In genomic region chr1:166032163-166032562, GRCh38 we compare ENCODE assay signal across 17 cellular contexts.
DNase-seq lines count a peak whose midpoint lies in the region; ATAC-seq and TF ChIP-seq lines count a peak whose summit lies in the region.
"Had no signal": no experiment of that assay in that cellular context is flagged by ENCODE, and none has a peak within 500 bp of the region (broad histone marks: within the 10 kb centered on the region; RNA-seq: fewer than 3 reads in every experiment).

No MANE protein-coding gene starts in this region.

- intact Hi-C loops in body of pancreas (cut with DNase I), result no loop called here

- H3K4me2 ChIP-seq in mesendoderm (ENCODE audit: low read length), result no peak overlapping the region
- H3K4me2 ChIP-seq: A549, BLaER1 had no signal

- H2AK5ac ChIP-seq in mesendoderm (ENCODE audit: low read length), result no peak overlapping the region

- no peak overlapping the region for H4K8ac ChIP-seq in mesendoderm (ENCODE audit: low read depth, low read length)

- DNase-seq in NCI-H1092 treated with DMSO at 0.1 percent for 48 hours (lab: John Stamatoyannopoulos, UW) (peak; percentile 62), NCI-H1092 (lab: John Stamatoyannopoulos, UW) (no peak), NCI-H1048 (lab: John Stamatoyannopoulos, UW) (peak; percentile 50), body of pancreas (peak in 2 of 4 donors; percentile 16 to 24), mesendoderm (no peak), DMS 273 treated with DMSO at 0.1 percent for 48 hours (lab: John Stamatoyannopoulos, UW) (no peak), right atrium auricular region (ENCODE audit: low spot score) (no peak), ACHN (no peak)
- DNase-seq: CD8-positive, alpha-beta T cell; DND-41; EL; HCEC 1CT had no signal

- no peaks in the 10 kb centered on the region for H3K79me1 ChIP-seq in mesendoderm (ENCODE audit: low read length)

- TF ChIP-seq CTCF in body of pancreas (IDR thresholded peaks at IDR 0.05) (no peak), right atrium auricular region (IDR thresholded peaks at IDR 0.05) (no peak)

- no peak overlapping the region for H4K5ac ChIP-seq in mesendoderm (ENCODE audit: low read length)

- H3K27ac ChIP-seq in body of pancreas (peak overlapping the region in 3 of 4 donors; percentile 35 to 54 (median 53)), mesendoderm (ENCODE audit: low read depth, low read length) (no peak overlapping the region), right atrium auricular region (no peak overlapping the region)
- H3K27ac ChIP-seq: 22Rv1, A549, BLaER1 had no signal

- WGBS in body of pancreas, 2 donors, result 67 to 69% methylated on average over 1 of the region's 1 CpG
- WGBS in mesendoderm (ENCODE audit: extremely low coverage, insufficient coverage, low lambda C conversion rate), result no CpG with 5 or more reads among the region's 1 CpG

- H2BK5ac ChIP-seq in mesendoderm (ENCODE audit: low read length), result no peak overlapping the region

- no peaks in the 10 kb centered on the region for H3K79me2 ChIP-seq in mesendoderm (ENCODE audit: control insufficient read depth, insufficient read depth, low read length)

- in situ Hi-C loops in ACHN (cut with HindIII; ENCODE audit: low pct_ligation_motif_present, low pct_unique_long_range_greater_than_20kb, low sequenced_read_pairs), result no loop called here

- H3K23ac ChIP-seq in mesendoderm (ENCODE audit: low read length), result no peak overlapping the region

- H3K36me3 ChIP-seq in body of pancreas (replicated peaks in 1 of 2; ENCODE audit: insufficient read depth in 1 of 2, low read depth in 2 of 2), result no peaks in the 10 kb centered on the region
- H3K36me3 ChIP-seq in mesendoderm (ENCODE audit: control insufficient read depth, insufficient read depth, low read length), result no peaks in the 10 kb centered on the region
- H3K36me3 ChIP-seq in right atrium auricular region, result no peaks in the 10 kb centered on the region
- H3K36me3 ChIP-seq: BLaER1 had no signal

- H3K18ac ChIP-seq in mesendoderm (ENCODE audit: low read length), result no peak overlapping the region

- no peaks in the 10 kb centered on the region for H3K9me3 ChIP-seq in body of pancreas
- no peaks in the 10 kb centered on the region for H3K9me3 ChIP-seq in right atrium auricular region
- H3K9me3 ChIP-seq: A549, BLaER1 had no signal

- no peak for TF ChIP-seq POLR2A in body of pancreas (IDR thresholded peaks at IDR 0.05)

- H2BK120ac ChIP-seq in mesendoderm (ENCODE audit: low read depth, low read length), result peak overlapping the region; percentile 39

- H3K4me1 ChIP-seq in body of pancreas, result peaks cover 22% of the 10 kb centered on the region
- H3K4me1 ChIP-seq in mesendoderm (ENCODE audit: control insufficient read depth, low read depth, low read length), result peaks cover 5% of the 10 kb centered on the region
- peaks cover 0 to 18% of the 10 kb centered on the region in 2 donors for H3K4me1 ChIP-seq in right atrium auricular region
- H3K4me1 ChIP-seq: A549, BLaER1 had no signal

- no peak overlapping the region for H3K4ac ChIP-seq in mesendoderm (ENCODE audit: low read depth, low read length)

- no peak overlapping the region for H3K9ac ChIP-seq in mesendoderm (ENCODE audit: low read length)
- H3K9ac ChIP-seq: BLaER1 had no signal

- H3K56ac ChIP-seq in mesendoderm (ENCODE audit: low read length), result no peak overlapping the region

- H3K27me3 ChIP-seq in body of pancreas (no peaks in the 10 kb centered on the region), mesendoderm (ENCODE audit: insufficient read depth, low read length, poor library complexity) (no peaks in the 10 kb centered on the region), right atrium auricular region (no peaks in the 10 kb centered on the region)
- H3K27me3 ChIP-seq: BLaER1 had no signal

- no peak overlapping the region for H2BK15ac ChIP-seq in mesendoderm (replicated peaks; ENCODE audit: low read depth)

- ATAC-seq in body of pancreas, result no peak
- ATAC-seq: A549; CD8-positive, alpha-beta T cell; GM12878; HepG2 had no signal

- H3K4me3 ChIP-seq in body of pancreas, result no peak overlapping the region
- H3K4me3 ChIP-seq in mesendoderm (ENCODE audit: low read length), result no peak overlapping the region
- H3K4me3 ChIP-seq in right atrium auricular region, result no peak overlapping the region
- H3K4me3 ChIP-seq: A549, BLaER1, GM12878 had no signal

Comparison
In these comparisons a context has a peak if more than half of its experiments do, and no peak if none do; other contexts are left out.
1. DNase-seq: peak in NCI-H1092 treated with DMSO at 0.1 percent for 48 hours (single experiment) and NCI-H1048 (single experiment); none in NCI-H1092 (single experiment), mesendoderm (single experiment), DMS 273 treated with DMSO at 0.1 percent for 48 hours (single experiment), right atrium auricular region (single experiment) and ACHN (single experiment).
2. H3K27ac ChIP-seq: peak in body of pancreas (3 of 4); none in mesendoderm (single experiment) and right atrium auricular region (0 of 2).